16 cellular contexts compared by ENCODE assay signal in genomic region chr10:126130291-126130710, GRCh38.
DNase-seq lines count a peak whose midpoint lies in the region; ATAC-seq, FAIRE-seq and TF ChIP-seq lines count a peak whose summit lies in the region.
"Had no signal": no experiment of that assay in that cellular context is flagged by ENCODE, and none has a peak within 500 bp of the region (broad histone marks: within the 10 kb centered on the region; RNA-seq: fewer than 3 reads in every experiment).

No MANE protein-coding gene starts in this region.

- H3K4me3 ChIP-seq in H1 (ENCODE audit: extremely low read depth in 1 of 4, insufficient read depth in 2 of 4, low read depth in 3 of 4, low read length in 4 of 4), result no peak overlapping the region

- H3K27ac Mint-ChIP-seq in activated CD8-positive, alpha-beta T cell treated with anti-CD3 and anti-CD28 coated beads, Interleukin-2, amount 10 ng/mL, durations not matched to agents 7 days and 5 days, result no peak overlapping the region
- H3K27ac Mint-ChIP-seq: activated naive CD8-positive, alpha-beta T cell treated with anti-CD3 and anti-CD28 coated beads, Interleukin-2, amount 10 ng/mL, durations not matched to agents 7 days and 5 days had no signal

- no peaks in the 10 kb centered on the region for H3K79me1 ChIP-seq in H1 (ENCODE audit: low read depth, low read length)

- no peak overlapping the region for H2AK5ac ChIP-seq in H1 (ENCODE audit: low read depth, low read length)

- H4K5ac ChIP-seq in H1 (ENCODE audit: insufficient read length, low read depth, low read length), result no peak overlapping the region

- TF ChIP-seq RAD21 in H1 (IDR thresholded peaks at IDR 0.05 in 1 of 2, conservative IDR thresholded peaks at IDR 0.05 in 1 of 2; ENCODE audit: low read depth in 2 of 2, low read length in 2 of 2), result no peak

- no peaks in the 10 kb centered on the region for H3K23me2 ChIP-seq in H1 (ENCODE audit: low read depth, low read length)

- no peak for FAIRE-seq in H1 (lab: Jason Lieb, UNC)

- no peak for TF ChIP-seq POLR2A in H1 (IDR thresholded peaks at IDR 0.05; ENCODE audit: control extremely low read depth in 1 of 2, low read depth in 2 of 2, low read length in 2 of 2)

- H3K79me2 ChIP-seq in H1 (ENCODE audit: control insufficient read depth in 1 of 2, insufficient read depth in 2 of 2, low read length in 2 of 2), result no peaks in the 10 kb centered on the region

- no peaks in the 10 kb centered on the region for H3K4me1 Mint-ChIP-seq in activated CD8-positive, alpha-beta T cell treated with anti-CD3 and anti-CD28 coated beads, Interleukin-2, amount 10 ng/mL, durations not matched to agents 7 days and 5 days (ENCODE audit: low read depth)
- H3K4me1 Mint-ChIP-seq: activated naive CD8-positive, alpha-beta T cell treated with anti-CD3 and anti-CD28 coated beads, Interleukin-2, amount 10 ng/mL, durations not matched to agents 7 days and 5 days had no signal

- no peak for TF ChIP-seq CTCF in H1 (IDR thresholded peaks at IDR 0.05; ENCODE audit: control extremely low read depth in 1 of 3, insufficient read depth in 1 of 3, low read depth in 1 of 3, low read length in 3 of 3)

- H3K9me3 ChIP-seq in H1 (ENCODE audit: insufficient read depth in 2 of 2, low read depth in 1 of 2, low read length in 1 of 2), result no peaks in the 10 kb centered on the region

- no peaks in the 10 kb centered on the region for H3K36me3 Mint-ChIP-seq in activated CD8-positive, alpha-beta T cell treated with anti-CD3 and anti-CD28 coated beads, Interleukin-2, amount 10 ng/mL, durations not matched to agents 7 days and 5 days (ENCODE audit: low read depth)
- H3K36me3 Mint-ChIP-seq: activated naive CD8-positive, alpha-beta T cell treated with anti-CD3 and anti-CD28 coated beads, Interleukin-2, amount 10 ng/mL, durations not matched to agents 7 days and 5 days had no signal

- H4K91ac ChIP-seq in H1 (replicated peaks; ENCODE audit: insufficient read length, low read length), result peak overlapping the region; percentile 20

- peak; percentile 50 for DNase-seq in CD1c-positive myeloid dendritic cell (ENCODE audit: extremely low spot score)
- DNase-seq in H1 (ENCODE audit: low read depth in 1 of 2, low spot score in 2 of 2), result no peak
- peak; percentile 40 for DNase-seq in islet precursor cell
- DNase-seq in renal cortical epithelial cell (ENCODE audit: low read depth), result peak; percentile 58
- no peak for DNase-seq in activated CD8-positive, alpha-beta T cell treated with anti-CD3 and anti-CD28 coated beads, Interleukin-2, amount 10 ng/mL, durations not matched to agents 7 days and 5 days
- DNase-seq in nucleus accumbens (lab: John Stamatoyannopoulos, UW), result no peak
- DNase-seq: activated CD4-positive, alpha-beta T cell treated with anti-CD3 and anti-CD28 coated beads for 4 hours; activated naive CD8-positive, alpha-beta T cell treated with anti-CD3 and anti-CD28 coated beads, Interleukin-2, amount 10 ng/mL, durations not matched to agents 7 days and 5 days; cortex of kidney; left colon; NCI-H187 treated with DMSO at 0.1 percent for 48 hours; RPMI8226 had no signal

- H3K18ac ChIP-seq in H1 (ENCODE audit: extremely low read depth, low read length), result no peak overlapping the region

- peaks cover 0 to 6% (median 1%) of the 10 kb centered on the region in 4 experiments; a peak in 4 of 7 replicates for H3K4me1 ChIP-seq in H1 (replicated peaks in 1 of 4; ENCODE audit: control insufficient read depth in 3 of 4, insufficient read depth in 4 of 4, low read length in 3 of 4)

- CTCF ChIA-PET in H1 (lab: Charles Lee; ENCODE audit: partially characterized antibody), result interaction anchor here (1.0 to 1.4 kb wide), 6 partner anchors 10 to 153 kb away, joined by 3 to 6 read pairs (median 4); no protein-coding TSS in a partner anchor
- CTCF ChIA-PET in activated CD8-positive, alpha-beta T cell treated with anti-CD3 and anti-CD28 coated beads, Interleukin-2, amount 10 ng/mL, durations not matched to agents 7 days and 5 days (lab: Charles Lee), result no interaction called here

- H3K9me3 Mint-ChIP-seq in activated CD8-positive, alpha-beta T cell treated with anti-CD3 and anti-CD28 coated beads, Interleukin-2, amount 10 ng/mL, durations not matched to agents 7 days and 5 days (ENCODE audit: insufficient read depth), result no peaks in the 10 kb centered on the region

- no peak overlapping the region for H3K4me3 Mint-ChIP-seq in activated CD8-positive, alpha-beta T cell treated with anti-CD3 and anti-CD28 coated beads, Interleukin-2, amount 10 ng/mL, durations not matched to agents 7 days and 5 days
- H3K4me3 Mint-ChIP-seq: activated naive CD8-positive, alpha-beta T cell treated with anti-CD3 and anti-CD28 coated beads, Interleukin-2, amount 10 ng/mL, durations not matched to agents 7 days and 5 days; type B pancreatic cell had no signal

- H3K14ac ChIP-seq in H1 (ENCODE audit: insufficient read length), result no peak overlapping the region

- no peak overlapping the region for H2BK5ac ChIP-seq in H1 (ENCODE audit: low read depth, low read length)

- no peak overlapping the region for H2BK120ac ChIP-seq in H1 (replicated peaks; ENCODE audit: low read depth, low read length)

- no peaks in the 10 kb centered on the region for H4K20me1 ChIP-seq in H1 (replicated peaks in 1 of 2; ENCODE audit: control insufficient read depth in 1 of 2, insufficient read depth in 2 of 2, low read length in 2 of 2)

- 0 out of 2 replicates have a peak overlapping the region, but pooled peaks have one; percentile 83 for H2BK15ac ChIP-seq in H1 (ENCODE audit: low read length)

- no peak for ATAC-seq in activated CD8-positive, alpha-beta T cell treated with anti-CD3 and anti-CD28 coated beads, Interleukin-2, amount 10 ng/mL, durations not matched to agents 7 days and 5 days
- ATAC-seq in GM21737 (IDR thresholded peaks at IDR 0.05; ENCODE audit: unreplicated experiment) (no peak), HG02610 (IDR thresholded peaks at IDR 0.05; ENCODE audit: unreplicated experiment) (no peak)
- ATAC-seq: left colon had no signal

- H3K4ac ChIP-seq in H1 (replicated peaks; ENCODE audit: insufficient read length, low read depth, low read length), result no peak overlapping the region

- H2BK12ac ChIP-seq in H1 (ENCODE audit: low read depth, low read length), result no peak overlapping the region

- no peak for TF ChIP-seq EP300 in H1 (IDR thresholded peaks at IDR 0.05; ENCODE audit: borderline replicate concordance in 1 of 2, low read depth in 2 of 2, low read length in 2 of 2)

- H3K27ac ChIP-seq in H1 (ENCODE audit: low read depth, low read length), result no peak overlapping the region
- H3K27ac ChIP-seq: KMS-11 had no signal

- WGBS in H1 (ENCODE audit: extremely low coverage in 1 of 2, insufficient coverage in 1 of 2, insufficient read length in 1 of 2, insufficient replicate concordance in 2 of 2, low coverage in 1 of 2, low lambda C conversion rate in 2 of 2, missing lambda C conversion rate in 1 of 2), 2 experiments, result 95% methylated on average over 9 of the region's 9 CpGs; no CpG with 5 or more reads in 1 of the 2 experiments

- H3K9ac ChIP-seq in H1 (replicated peaks in 1 of 4; ENCODE audit: extremely low read depth in 1 of 4, low read depth in 3 of 4, low read length in 3 of 4), result no peak overlapping the region
- H3K9ac ChIP-seq: KMS-11 had no signal

- no peaks in the 10 kb centered on the region for H3K36me3 ChIP-seq in H1 (ENCODE audit: control insufficient read depth in 2 of 4, insufficient read depth in 4 of 4, low read length in 3 of 4)

- H2AFZ ChIP-seq in H1 (ENCODE audit: low read length), result no peak overlapping the region

- H4K8ac ChIP-seq in H1 (ENCODE audit: extremely low read depth, insufficient read depth, low read length), result no peak overlapping the region

- no peak overlapping the region for H3K23ac ChIP-seq in H1 (ENCODE audit: insufficient read length)

- H3K4me2 ChIP-seq in H1 (ENCODE audit: insufficient read depth in 1 of 2, low read depth in 2 of 2, low read length in 2 of 2), result no peak overlapping the region
- H3K4me2 ChIP-seq: KMS-11 had no signal

- H2BK20ac ChIP-seq in H1 (ENCODE audit: low read length), result no peak overlapping the region

- H3K27me3 ChIP-seq in H1 (replicated peaks in 1 of 4; ENCODE audit: control insufficient read depth in 3 of 4, extremely low read depth in 1 of 4, insufficient read depth in 3 of 4, low read length in 3 of 4), result no peaks in the 10 kb centered on the region

- H3K27me3 Mint-ChIP-seq in activated CD8-positive, alpha-beta T cell treated with anti-CD3 and anti-CD28 coated beads, Interleukin-2, amount 10 ng/mL, durations not matched to agents 7 days and 5 days (ENCODE audit: low read depth), result no peaks in the 10 kb centered on the region
- H3K27me3 Mint-ChIP-seq: activated naive CD8-positive, alpha-beta T cell treated with anti-CD3 and anti-CD28 coated beads, Interleukin-2, amount 10 ng/mL, durations not matched to agents 7 days and 5 days; type B pancreatic cell had no signal

- POLR2A ChIA-PET in H1 (lab: Charles Lee; ENCODE audit: partially characterized antibody), result no interaction called here
- POLR2A ChIA-PET in activated CD8-positive, alpha-beta T cell treated with anti-CD3 and anti-CD28 coated beads, Interleukin-2, amount 10 ng/mL, durations not matched to agents 7 days and 5 days (lab: Charles Lee), result no interaction called here

- no peak overlapping the region for H3K56ac ChIP-seq in H1 (replicated peaks; ENCODE audit: insufficient read length, low read depth, low read length)

TF ChIP-seq in H1, 55 proteins besides CTCF, POLR2A, EP300 and RAD21:
- TF ChIP-seq YY1 (IDR thresholded peaks at IDR 0.05; ENCODE audit: low read depth, low read length) (no peak), TAF7 (optimal IDR thresholded peaks at IDR 0.05; ENCODE audit: borderline replicate concordance, low read depth, low read length) (no peak)

Comparison
In these comparisons a context has a peak if more than half of its experiments do, and no peak if none do; other contexts are left out.
1. DNase-seq: peak in CD1c-positive myeloid dendritic cell (single experiment), islet precursor cell (single experiment) and renal cortical epithelial cell (single experiment); none in H1 (0 of 2), activated CD8-positive, alpha-beta T cell treated with anti-CD3 and anti-CD28 coated beads, Interleukin-2, amount 10 ng/mL, durations not matched to agents 7 days and 5 days (single experiment) and nucleus accumbens (0 of 56).